In the genomic region with DNA sequence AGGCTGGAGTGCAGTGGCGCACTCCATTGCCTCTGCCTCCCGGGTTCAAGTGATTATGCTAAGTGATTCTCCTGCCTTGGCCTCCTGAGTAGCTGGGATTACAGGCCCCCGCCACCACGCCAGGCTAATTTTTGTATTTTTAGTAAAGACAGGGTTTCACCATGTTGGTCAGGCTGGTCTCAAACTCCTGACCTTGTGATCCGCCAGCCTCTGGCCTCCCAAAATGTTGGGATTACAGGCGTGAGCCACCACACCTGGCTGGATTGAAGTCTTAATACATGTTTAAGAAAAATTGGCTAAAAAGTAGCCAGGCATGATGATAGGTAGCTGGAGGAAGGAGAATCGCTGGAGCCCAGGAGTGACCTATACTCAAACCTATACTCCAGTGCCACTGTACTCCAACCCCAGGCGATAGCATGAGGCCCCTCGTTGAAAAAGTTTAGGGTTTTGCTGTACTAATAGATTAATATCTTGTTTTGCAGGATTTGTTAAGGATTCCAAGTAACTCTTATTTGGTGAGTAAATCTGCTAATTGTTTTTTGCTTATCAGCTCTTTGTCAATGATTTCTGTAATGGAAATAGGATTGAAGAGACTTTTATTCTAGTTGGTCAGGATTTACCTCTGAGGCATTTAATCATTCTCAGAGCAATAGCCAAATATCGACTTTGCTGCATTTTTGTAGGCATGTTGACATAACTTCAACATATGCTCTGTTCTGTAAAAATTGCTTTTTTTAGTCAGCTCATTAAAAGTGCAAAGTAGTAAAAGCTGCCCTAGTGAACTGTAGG, we compare ENCODE assay signal across 8 cellular contexts.
DNase-seq lines count a peak whose midpoint lies in the region; ATAC-seq and TF ChIP-seq lines count a peak whose summit lies in the region.

No MANE protein-coding gene starts in this region.

- DNase-seq in DND-41 (peak; percentile 29), NT2/D1 (ENCODE audit: low read depth, low spot score) (no peak), coronary artery (ENCODE audit: low spot score) (no peak), activated gamma-delta T cell treated with Interleukin-2 at 50 U/mL for 16 hours (no peak)

- peak overlapping the region; percentile 79 to 94; a peak in 3 of 4 replicates for H3K4me3 ChIP-seq in DND-41 (ENCODE audit: low read depth in 1 of 2, low read length in 2 of 2)
- H3K4me3 ChIP-seq in NT2/D1 (ENCODE audit: insufficient read length, low read depth) = peak overlapping the region; percentile 85
- peak overlapping the region; percentile 93 for H3K4me3 ChIP-seq in coronary artery
- H3K4me3 ChIP-seq in neutrophil (ENCODE audit: low read depth in 1 of 2, low read length in 1 of 2) = peak overlapping the region in 1 of 2 experiments; percentile 86

- peak overlapping the region; percentile 82 for H3K9ac ChIP-seq in DND-41 (ENCODE audit: low read depth, low read length)
- H3K9ac ChIP-seq in NT2/D1 (ENCODE audit: insufficient read length, low read depth) = peak overlapping the region; percentile 95

- H3K27ac ChIP-seq in DND-41 (ENCODE audit: low read length) = peak overlapping the region; percentile 77
- H3K27ac ChIP-seq in coronary artery = peak overlapping the region; percentile 37 to 48
- H3K27ac ChIP-seq in neutrophil = peak overlapping the region; percentile 54

- peaks cover 64% of the 10 kb centered on the region for H3K36me3 ChIP-seq in DND-41 (ENCODE audit: insufficient read depth, low read length)
- peaks cover 64% of the 10 kb centered on the region for H3K36me3 ChIP-seq in NT2/D1 (ENCODE audit: insufficient read depth, insufficient read length, low read length)
- peaks cover 40% of the 10 kb centered on the region for H3K36me3 ChIP-seq in neutrophil

- H4K20me1 ChIP-seq in DND-41 (ENCODE audit: insufficient read depth, low read length) = peaks cover 48% of the 10 kb centered on the region

- peaks cover 70% of the 10 kb centered on the region for H3K79me2 ChIP-seq in DND-41 (ENCODE audit: insufficient read depth, low read length)

- ATAC-seq in DND-41 (ENCODE audit: insufficient read depth, low read depth) (no peak), GM18868 (IDR thresholded peaks at IDR 0.05; ENCODE audit: unreplicated experiment) (no peak), GM21515 (IDR thresholded peaks at IDR 0.05; ENCODE audit: unreplicated experiment) (no peak), GM19455 (IDR thresholded peaks at IDR 0.05; ENCODE audit: unreplicated experiment) (no peak)

- no peaks in the 10 kb centered on the region for H3K27me3 ChIP-seq in DND-41 (ENCODE audit: insufficient read depth, low read length, poor library complexity)
- H3K27me3 ChIP-seq in NT2/D1 (ENCODE audit: insufficient read depth, insufficient read length) = no peaks in the 10 kb centered on the region
- H3K27me3 ChIP-seq in neutrophil = no peaks in the 10 kb centered on the region

- no peak overlapping the region for H2AFZ ChIP-seq in DND-41 (ENCODE audit: low read depth, low read length)

- H3K4me1 ChIP-seq in DND-41 (ENCODE audit: insufficient read depth, low read length) = peaks cover 45% of the 10 kb centered on the region
- H3K4me1 ChIP-seq in NT2/D1 (ENCODE audit: insufficient read depth, insufficient read length) = no peaks in the 10 kb centered on the region
- H3K4me1 ChIP-seq in neutrophil (ENCODE audit: control insufficient read depth in 1 of 2, insufficient read depth in 1 of 2, low read depth in 1 of 2, low read length in 1 of 2) = peaks cover 50 to 57% of the 10 kb centered on the region in 2 experiments

- H3K4me2 ChIP-seq in DND-41 (ENCODE audit: insufficient read depth, low read length) = peak overlapping the region; percentile 62

- no peaks in the 10 kb centered on the region for H3K9me3 ChIP-seq in DND-41 (ENCODE audit: insufficient read depth, low read length, severe bottlenecking)
- H3K9me3 ChIP-seq in NT2/D1 (ENCODE audit: insufficient read depth, low read length) = no peaks in the 10 kb centered on the region
- no peaks in the 10 kb centered on the region for H3K9me3 ChIP-seq in neutrophil

- no peak for TF ChIP-seq CTCF in DND-41 (IDR thresholded peaks at IDR 0.05; ENCODE audit: borderline replicate concordance, extremely low read depth, low read length, poor library complexity, severe bottlenecking)
- TF ChIP-seq CTCF in coronary artery (IDR thresholded peaks at IDR 0.05) = no peak
- TF ChIP-seq CTCF in neutrophil (IDR thresholded peaks at IDR 0.05) = no peak
